ENCODE assay signal across 28 cellular contexts in genomic region chr5:100726116-100726515, GRCh38.
"Had no signal": no experiment of that assay in that cellular context is flagged by ENCODE, and none has a peak within 500 bp of the region (broad histone marks: within the 10 kb centered on the region; RNA-seq: fewer than 3 reads in every experiment).

No MANE protein-coding gene starts in this region.

- H3K36me3 ChIP-seq: MG63, SJSA1 had no signal

- H3K4me3 ChIP-seq: MG63, SJSA1 had no signal

- H3K9me3 ChIP-seq: MG63, SJSA1, SK-N-SH had no signal

- DNase-seq: IMR-90; Karpas-422; KG1; MG63; NCI-H1092; NCI-H1105 treated with DMSO at 0.1 percent for 48 hours; NCI-H1417 treated with DMSO at 0.1 percent for 48 hours; NCI-H146; NCI-H1694 treated with DMSO at 0.1 percent for 48 hours; NCI-H2029; NCI-H2081 treated with DMSO at 0.1 percent for 48 hours; NCI-H2171; NCI-H226; NCI-H446; NCI-H510A; NCI-H524 treated with DMSO at 0.1 percent for 48 hours; NCI-H69; NCI-H774; NK-92 treated with Interleukin-12 subunit alpha and Interleukin-12 subunit beta, amount 100 ng/mL, for 24 hours; OCI-M1; Right ventricle myocardium superior; RPMI8226; SIG-M5; SK-N-SH; SW 1271 had no signal

- H3K27ac ChIP-seq: SJSA1 had no signal

- H3K4me1 ChIP-seq: SJSA1 had no signal

- H3K9ac ChIP-seq: SK-N-SH had no signal

- ATAC-seq: HepG2 had no signal

- H3K4me2 ChIP-seq: SK-N-SH had no signal

- H3K27me3 ChIP-seq: MG63, SJSA1 had no signal

- FAIRE-seq: HepG2, RCC 7860 had no signal
